1 cellular context compared by ENCODE assay signal in the genomic region with DNA sequence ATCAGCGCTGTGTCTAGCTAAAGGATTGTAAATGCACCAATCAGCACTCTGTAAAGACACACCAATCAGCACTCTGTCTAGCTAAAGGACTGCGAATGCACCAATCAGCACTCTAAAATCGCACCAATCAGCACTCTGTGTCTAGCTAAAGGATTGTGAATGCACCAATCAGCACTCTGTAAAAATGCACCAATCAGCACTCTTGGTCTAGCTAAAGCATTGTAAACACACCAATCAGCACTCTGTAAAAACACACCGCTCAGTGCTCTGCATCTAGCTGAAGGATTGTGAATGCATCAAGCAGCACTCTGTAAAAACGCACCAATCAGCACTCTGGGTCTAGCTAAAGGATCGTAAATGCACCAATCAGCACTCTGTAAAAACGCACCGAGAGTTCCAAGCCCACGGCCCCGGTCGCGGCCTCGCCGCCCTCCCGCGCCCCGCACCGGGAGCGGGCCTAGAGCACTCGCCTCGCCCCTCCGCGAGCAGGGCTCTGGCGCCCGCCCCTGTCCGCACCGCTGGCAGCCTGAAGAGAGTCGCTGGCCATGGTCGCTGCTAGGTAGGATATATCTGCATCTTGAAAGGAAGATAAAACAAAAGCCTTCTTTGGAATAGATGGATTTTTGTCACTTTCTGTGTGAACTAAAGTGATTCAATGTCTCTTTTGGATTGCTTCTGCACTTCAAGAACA.
TF ChIP-seq lines count a peak whose summit lies in the region.

No MANE protein-coding gene starts in this region.

TF ChIP-seq in K562, 482 proteins besides CTCF, POLR2A, EP300 and RAD21:
- TF ChIP-seq NFYB (IDR thresholded peaks at IDR 0.05; ENCODE audit: extremely low read depth, insufficient read length), result peak; percentile 39
